Comparison of ENCODE assay signal across 29 cellular contexts in genomic region chr16:55221836-55222235, GRCh38.
"Had no signal": no experiment of that assay in that cellular context is flagged by ENCODE, and none has a peak within 500 bp of the region (broad histone marks: within the 10 kb centered on the region; RNA-seq: fewer than 3 reads in every experiment).

No MANE protein-coding gene starts in this region.

- H3K27ac ChIP-seq: colonic mucosa, coronary artery, dorsolateral prefrontal cortex, epithelial cell of prostate, esophagus muscularis mucosa, esophagus squamous epithelium, foreskin keratinocyte, gastrocnemius medialis, gastroesophageal sphincter, heart left ventricle, heart right ventricle had no signal

- H3K36me3 ChIP-seq: colonic mucosa, esophagus muscularis mucosa, esophagus squamous epithelium, gastrocnemius medialis, gastroesophageal sphincter, heart left ventricle, heart right ventricle had no signal

- FAIRE-seq: colon, endometrium, endothelial cell of umbilical vein, frontal cortex had no signal

- H3K4me1 Mint-ChIP-seq: endodermal cell had no signal

- H3K4me3 Mint-ChIP-seq: dendritic cell treated with granulocyte-macrophage colony-stimulating factor and Interleukin-4, amounts not matched to agents 40 ng/mL and 50 ng/mL, for 4 days; effector memory CD8-positive, alpha-beta T cell; endodermal cell had no signal

- ATAC-seq: effector memory CD8-positive, alpha-beta T cell; esophagus mucosa; foreskin keratinocyte; gastrocnemius medialis; gastroesophageal sphincter; heart left ventricle; heart right ventricle had no signal

- H3K4me3 ChIP-seq: colonic mucosa, coronary artery, dorsolateral prefrontal cortex, esophagus muscularis mucosa, esophagus squamous epithelium, gastrocnemius medialis, gastroesophageal sphincter, heart left ventricle, heart right ventricle had no signal

- DNase-seq: colonic mucosa; cortex of kidney; dermis blood vessel endothelial cell; dorsolateral prefrontal cortex; effector CD4-positive, alpha-beta T cell; effector CD8-positive, alpha-beta T cell; effector memory CD4-positive, alpha-beta T cell; effector memory CD8-positive, alpha-beta T cell; endodermal cell; erythroblast; esophagus squamous epithelium; foreskin fibroblast; foreskin keratinocyte; foreskin melanocyte; gastrocnemius medialis; glutamatergic neuron; head of caudate nucleus; heart left ventricle; heart right ventricle had no signal

- H3K27me3 ChIP-seq: colonic mucosa, foreskin keratinocyte, gastrocnemius medialis, heart left ventricle had no signal

- H3K4me1 ChIP-seq: colonic mucosa, esophagus muscularis mucosa, esophagus squamous epithelium, foreskin keratinocyte, gastrocnemius medialis, gastroesophageal sphincter, heart left ventricle, heart right ventricle had no signal

- H3K9me3 Mint-ChIP-seq: effector memory CD8-positive, alpha-beta T cell had no signal

- H3K9me3 ChIP-seq: colonic mucosa, gastrocnemius medialis had no signal

- H3K27ac Mint-ChIP-seq: dendritic cell treated with granulocyte-macrophage colony-stimulating factor and Interleukin-4, amounts not matched to agents 40 ng/mL and 50 ng/mL, for 4 days; effector memory CD8-positive, alpha-beta T cell; endodermal cell had no signal
